17 cellular contexts compared by ENCODE assay signal in the genomic region with DNA sequence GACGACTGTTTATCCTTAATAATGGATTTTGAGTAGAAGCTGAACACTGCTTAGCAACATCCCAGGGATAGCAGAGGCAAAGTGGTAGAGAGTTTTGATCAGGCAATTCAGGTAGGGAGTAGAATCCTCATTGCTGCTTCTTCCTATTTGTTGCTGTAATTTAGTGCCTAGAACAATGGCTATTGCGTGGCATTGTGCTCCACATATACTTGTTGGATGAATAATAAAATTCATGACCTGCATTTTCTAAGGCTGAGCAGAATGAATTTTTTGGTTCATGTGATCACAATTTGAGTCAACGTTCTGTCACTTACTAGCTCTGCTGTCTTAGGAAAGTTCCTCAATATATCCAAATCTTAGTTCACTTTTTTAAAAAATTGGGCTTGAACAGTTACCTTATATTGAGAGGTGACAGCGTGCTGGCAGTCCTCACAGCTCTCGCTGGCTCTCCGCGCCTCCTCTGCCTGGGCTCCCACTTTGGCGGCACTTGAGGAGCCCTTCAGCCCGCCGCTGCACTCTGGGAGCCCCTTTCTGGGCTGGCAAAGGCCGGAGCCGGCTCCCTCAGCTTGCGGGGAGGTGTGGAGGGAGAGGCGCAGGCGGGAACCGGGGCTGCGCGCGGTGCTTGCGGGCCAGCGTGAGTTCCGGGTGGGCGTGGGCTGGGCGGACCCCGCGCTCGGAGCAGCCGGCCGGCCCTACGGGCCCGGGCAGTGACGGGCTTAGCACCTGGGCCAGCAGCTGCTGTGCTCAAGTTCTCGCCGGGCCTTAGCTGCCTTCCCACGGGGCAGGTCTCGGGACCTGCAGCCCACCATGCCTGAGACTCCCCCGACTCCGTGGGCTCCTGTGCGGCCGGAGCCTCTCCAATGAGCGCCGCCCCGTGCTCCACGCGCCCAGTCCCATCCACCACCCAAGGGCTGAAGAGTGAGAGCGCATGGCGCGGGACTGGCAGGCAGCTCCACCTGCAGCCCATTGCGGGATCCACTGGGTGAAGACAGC.
DNase-seq lines count a peak whose midpoint lies in the region; ATAC-seq and TF ChIP-seq lines count a peak whose summit lies in the region.
"Had no signal": no experiment of that assay in that cellular context is flagged by ENCODE, and none has a peak within 500 bp of the region (broad histone marks: within the 10 kb centered on the region; RNA-seq: fewer than 3 reads in every experiment).

No MANE protein-coding gene starts in this region.

- peaks cover 40% of the 10 kb centered on the region for H3K4me1 Mint-ChIP-seq in activated CD4-positive, alpha-beta T cell treated with anti-CD3 and anti-CD28 coated beads, Interleukin-2, amount 10 ng/mL, durations not matched to agents 24 days and 14 days
- H3K4me1 Mint-ChIP-seq in GM23338, result no peaks in the 10 kb centered on the region
- peaks cover 37% of the 10 kb centered on the region for H3K4me1 Mint-ChIP-seq in nephron progenitor cell

- ATAC-seq in GM23338 (no peak), foreskin keratinocyte (no peak)
- ATAC-seq: HCT116 had no signal

- intact Hi-C loops in activated CD4-positive, alpha-beta T cell treated with anti-CD3 and anti-CD28 coated beads, Interleukin-2, amount 10 ng/mL, durations not matched to agents 24 days and 14 days (cut with micrococcal nuclease), result no loop called here

- TF ChIP-seq CTCF in GM23338 (conservative IDR thresholded peaks at IDR 0.05; ENCODE audit: low read depth in 2 of 2) (peak in 1 of 2 experiments; percentile 17; a peak in 2 of 4 replicates), nephron progenitor cell (IDR thresholded peaks at IDR 0.05) (no peak), foreskin keratinocyte (conservative IDR thresholded peaks at IDR 0.05) (no peak), tibial nerve (IDR thresholded peaks at IDR 0.05) (no peak)

- no peak for TF ChIP-seq EP300 in tibial nerve (IDR thresholded peaks at IDR 0.05)

- 94 to 96% methylated on average over 32 to 41 of the region's 49 CpGs for WGBS in tibial nerve, 2 donors

- no peak overlapping the region for H3K27ac Mint-ChIP-seq in activated CD4-positive, alpha-beta T cell treated with anti-CD3 and anti-CD28 coated beads, Interleukin-2, amount 10 ng/mL, durations not matched to agents 24 days and 14 days
- H3K27ac Mint-ChIP-seq in GM23338 (no peak overlapping the region), nephron progenitor cell (peak overlapping the region; percentile 94)
- H3K27ac Mint-ChIP-seq: CD8-positive, alpha-beta memory T cell; IgD-negative memory B cell had no signal

- no peaks in the 10 kb centered on the region for H3K9me2 ChIP-seq in GM23338 (ENCODE audit: insufficient read depth)

- H4K20me1 ChIP-seq in GM23338 (replicated peaks; ENCODE audit: insufficient read depth), result no peaks in the 10 kb centered on the region
- H4K20me1 ChIP-seq: BLaER1 treated with 17β-estradiol and CSF1 and Interleukin-3, amounts not matched to agents 10 nM and 100 nM had no signal

- H3K79me2 ChIP-seq in GM23338 (replicated peaks; ENCODE audit: insufficient read depth), result no peaks in the 10 kb centered on the region

- H2AFZ ChIP-seq in GM23338, result peak overlapping the region; percentile 59; the same call in 1 of the 2 replicates

- peaks cover 15% of the 10 kb centered on the region for H3K9me3 Mint-ChIP-seq in activated CD4-positive, alpha-beta T cell treated with anti-CD3 and anti-CD28 coated beads, Interleukin-2, amount 10 ng/mL, durations not matched to agents 24 days and 14 days
- H3K9me3 Mint-ChIP-seq in GM23338, result no peaks in the 10 kb centered on the region; the same call in 2 of the 3 replicates
- H3K9me3 Mint-ChIP-seq in nephron progenitor cell, result peaks cover 8% of the 10 kb centered on the region

- no peak for TF ChIP-seq POLR2A in tibial nerve (IDR thresholded peaks at IDR 0.05)

- H3K27me3 ChIP-seq in GM23338 (ENCODE audit: insufficient read depth) (no peaks in the 10 kb centered on the region), foreskin keratinocyte (no peaks in the 10 kb centered on the region), tibial nerve (no peaks in the 10 kb centered on the region)
- H3K27me3 ChIP-seq: BLaER1 treated with 17β-estradiol and CSF1 and Interleukin-3, amounts not matched to agents 10 nM and 100 nM had no signal

- H3K36me3 ChIP-seq in GM23338 (ENCODE audit: insufficient read depth) (no peaks in the 10 kb centered on the region), tibial nerve (no peaks in the 10 kb centered on the region)
- H3K36me3 ChIP-seq: BLaER1 treated with 17β-estradiol and CSF1 and Interleukin-3, amounts not matched to agents 10 nM and 100 nM had no signal

- H3K4me3 Mint-ChIP-seq in activated CD4-positive, alpha-beta T cell treated with anti-CD3 and anti-CD28 coated beads, Interleukin-2, amount 10 ng/mL, durations not matched to agents 24 days and 14 days, result no peak overlapping the region
- no peak overlapping the region for H3K4me3 Mint-ChIP-seq in GM23338
- H3K4me3 Mint-ChIP-seq in nephron progenitor cell, result no peak overlapping the region
- H3K4me3 Mint-ChIP-seq: CD8-positive, alpha-beta memory T cell had no signal

- H3K27ac ChIP-seq in GM23338 (ENCODE audit: low read depth) (no peak overlapping the region), foreskin keratinocyte (no peak overlapping the region), tibial nerve (no peak overlapping the region)
- H3K27ac ChIP-seq: BLaER1 treated with 17β-estradiol and CSF1 and Interleukin-3, amounts not matched to agents 10 nM and 100 nM; RWPE1 had no signal

- H3F3A ChIP-seq in GM23338 (replicated peaks; ENCODE audit: low read depth), result no peaks in the 10 kb centered on the region

- H3K36me3 Mint-ChIP-seq in activated CD4-positive, alpha-beta T cell treated with anti-CD3 and anti-CD28 coated beads, Interleukin-2, amount 10 ng/mL, durations not matched to agents 24 days and 14 days (ENCODE audit: low read depth), result peaks cover 3% of the 10 kb centered on the region
- H3K36me3 Mint-ChIP-seq in GM23338 (ENCODE audit: low read depth) (no peaks in the 10 kb centered on the region), nephron progenitor cell (ENCODE audit: low read depth) (no peaks in the 10 kb centered on the region)
- H3K36me3 Mint-ChIP-seq: CD8-positive, alpha-beta memory T cell had no signal

- H3K4me3 ChIP-seq in GM23338 (no peak overlapping the region), tibial nerve (no peak overlapping the region)
- H3K4me3 ChIP-seq: BLaER1 treated with 17β-estradiol and CSF1 and Interleukin-3, amounts not matched to agents 10 nM and 100 nM had no signal

- H3K9me3 ChIP-seq in tibial nerve, result no peaks in the 10 kb centered on the region

- no peaks in the 10 kb centered on the region for H3K27me3 Mint-ChIP-seq in activated CD4-positive, alpha-beta T cell treated with anti-CD3 and anti-CD28 coated beads, Interleukin-2, amount 10 ng/mL, durations not matched to agents 24 days and 14 days
- H3K27me3 Mint-ChIP-seq in GM23338 (ENCODE audit: insufficient read depth, low read depth, poor library complexity) (peaks cover 5% of the 10 kb centered on the region), nephron progenitor cell (ENCODE audit: low read depth, poor library complexity) (no peaks in the 10 kb centered on the region)
- H3K27me3 Mint-ChIP-seq: CD8-positive, alpha-beta memory T cell; IgD-negative memory B cell had no signal

- H3K4me2 ChIP-seq in GM23338, result no peak overlapping the region
- H3K4me2 ChIP-seq: BLaER1 treated with 17β-estradiol and CSF1 and Interleukin-3, amounts not matched to agents 10 nM and 100 nM had no signal

- H3K4me1 ChIP-seq in GM23338 (ENCODE audit: insufficient read depth) (no peaks in the 10 kb centered on the region), foreskin keratinocyte (no peaks in the 10 kb centered on the region), tibial nerve (peaks cover 0 to 5% (median 0%) of the 10 kb centered on the region in 4 donors)

- peak; percentile 51 for DNase-seq in activated CD4-positive, alpha-beta T cell treated with anti-CD3 and anti-CD28 coated beads, Interleukin-2, amount 10 ng/mL, durations not matched to agents 24 days and 14 days
- DNase-seq in activated CD4-positive, alpha-beta T cell treated with anti-CD3 and anti-CD28 coated beads, Interleukin-2, amount 50 U/mL, for 48 hours, result no peak
- DNase-seq in GM23338 (ENCODE audit: low spot score) (no peak), dermis microvascular lymphatic vessel endothelial cell (ENCODE audit: low read depth in 2 of 2) (peak; percentile 28 to 55), nephron progenitor cell (no peak), foreskin keratinocyte (no peak), tibial nerve (ENCODE audit: low spot score in 2 of 2) (no peak)
- no peak for DNase-seq in stimulated activated CD4-positive, alpha-beta T cell treated with anti-CD3 and anti-CD28 coated beads, Interleukin-4, amount 100 ng/mL, for 1 hour
- DNase-seq: 8988T; Calu3; CD8-positive, alpha-beta memory T cell; MV-4-11; NCI-H226 had no signal

TF ChIP-seq in GM23338, 12 proteins besides CTCF, POLR2A, EP300 and RAD21 (continues in another document):
- TF ChIP-seq REST (IDR thresholded peaks at IDR 0.05; ENCODE audit: unreplicated experiment) (no peak), ZNF331 (CRISPR knock-in tag; IDR thresholded peaks at IDR 0.05; ENCODE audit: low read depth) (no peak), EZH2phosphoT487 (IDR thresholded peaks at IDR 0.05; ENCODE audit: unreplicated experiment) (no peak), STAT1 (IDR thresholded peaks at IDR 0.05; ENCODE audit: unreplicated experiment) (no peak), POLR2AphosphoS5 (IDR thresholded peaks at IDR 0.05; ENCODE audit: low read depth) (no peak)

Comparison
In these comparisons a context has a peak if more than half of its experiments do, and no peak if none do; other contexts are left out.
1. DNase-seq: peak in activated CD4-positive, alpha-beta T cell treated with anti-CD3 and anti-CD28 coated beads, Interleukin-2, amount 10 ng/mL, durations not matched to agents 24 days and 14 days (single experiment) and dermis microvascular lymphatic vessel endothelial cell (2 of 2); none in activated CD4-positive, alpha-beta T cell treated with anti-CD3 and anti-CD28 coated beads, Interleukin-2, amount 50 U/mL, for 48 hours (0 of 2), GM23338 (single experiment), nephron progenitor cell (single experiment), foreskin keratinocyte (0 of 2), tibial nerve (0 of 2) and stimulated activated CD4-positive, alpha-beta T cell treated with anti-CD3 and anti-CD28 coated beads, Interleukin-4, amount 100 ng/mL, for 1 hour (single experiment).